Comparison of ENCODE assay signal across 1 cellular context in genomic region chr4:108762559-108763225, GRCh38.
TF ChIP-seq lines count a peak whose summit lies in the region.

Gene ETNPPL (minus strand): TSS chr4:108763053. CDS start chr4:108762898, 155 bp downstream.

TF ChIP-seq in HepG2, 621 proteins besides CTCF, POLR2A, EP300 and RAD21 (continued from another document and continues in another):
- TF ChIP-seq IRF1 (CRISPR knock-in tag; IDR thresholded peaks at IDR 0.05; ENCODE audit: low read depth) (no peak), PRPF4 (IDR thresholded peaks at IDR 0.05; ENCODE audit: low read depth, low read length, poor library complexity, severe bottlenecking) (no peak), JUND (CRISPR knock-in tag; IDR thresholded peaks at IDR 0.05) (0 out of 2 replicates have a peak, but pooled peaks have one; percentile 18), ZNF607 (CRISPR knock-in tag; IDR thresholded peaks at IDR 0.05; ENCODE audit: borderline replicate concordance) (no peak), ZNF883 (CRISPR knock-in tag; IDR thresholded peaks at IDR 0.05; ENCODE audit: not compliant biosample characterization) (peak; percentile 79), ZNF263 (CRISPR knock-in tag; IDR thresholded peaks at IDR 0.05) (no peak), ZNF652 (CRISPR knock-in tag; IDR thresholded peaks at IDR 0.05; ENCODE audit: borderline replicate concordance, low read depth) (no peak), ZNF205 (CRISPR knock-in tag; IDR thresholded peaks at IDR 0.05) (peak; percentile 43; the same call in 1 of the 2 replicates), REST (IDR thresholded peaks at IDR 0.05; ENCODE audit: borderline replicate concordance in 1 of 2, low read depth in 1 of 2, low read length in 2 of 2) (no peak), MXD3 (CRISPR knock-in tag; IDR thresholded peaks at IDR 0.05) (no peak; the same call in 1 of the 2 replicates), PCBP1 (IDR thresholded peaks at IDR 0.05; ENCODE audit: borderline replicate concordance, low read depth, low read length) (no peak), ZZZ3 (CRISPR knock-in tag; IDR thresholded peaks at IDR 0.05; ENCODE audit: borderline replicate concordance) (no peak), PLSCR1 (CRISPR knock-in tag; IDR thresholded peaks at IDR 0.05; ENCODE audit: borderline replicate concordance) (no peak), PRDM10 (CRISPR knock-in tag; IDR thresholded peaks at IDR 0.05; ENCODE audit: low read depth) (no peak), ZSCAN31 (CRISPR knock-in tag; IDR thresholded peaks at IDR 0.05; ENCODE audit: low read depth) (no peak), E2F5 (CRISPR knock-in tag; conservative IDR thresholded peaks at IDR 0.05) (no peak), KLF11 (CRISPR knock-in tag; IDR thresholded peaks at IDR 0.05) (no peak), ZFP36 (IDR thresholded peaks at IDR 0.05; ENCODE audit: borderline replicate concordance, low read depth, low read length, partially characterized antibody) (no peak), NR2F2 (IDR thresholded peaks at IDR 0.05; ENCODE audit: borderline replicate concordance, low read depth) (no peak; the same call in 1 of the 2 replicates), SNRNP70 (IDR thresholded peaks at IDR 0.05; ENCODE audit: low read depth, low read length) (no peak), ZNF674 (CRISPR knock-in tag; IDR thresholded peaks at IDR 0.05; ENCODE audit: low read depth) (no peak), ZNF776 (CRISPR knock-in tag; IDR thresholded peaks at IDR 0.05) (no peak), ZNF235 (CRISPR knock-in tag; IDR thresholded peaks at IDR 0.05; ENCODE audit: borderline replicate concordance) (no peak), CENPBD1 (CRISPR knock-in tag; IDR thresholded peaks at IDR 0.05; ENCODE audit: borderline replicate concordance, low read depth) (no peak), ZNF280D (CRISPR knock-in tag; IDR thresholded peaks at IDR 0.05) (no peak), PCBP2 (optimal IDR thresholded peaks at IDR 0.05; ENCODE audit: low read depth, low read length, poor library complexity, severe bottlenecking) (no peak), ZNF550 (CRISPR knock-in tag; IDR thresholded peaks at IDR 0.05; ENCODE audit: borderline replicate concordance) (no peak), ZKSCAN8 (CRISPR knock-in tag; IDR thresholded peaks at IDR 0.05; ENCODE audit: borderline replicate concordance) (0 out of 2 replicates have a peak, but pooled peaks have one; percentile 57), SUZ12 (IDR thresholded peaks at IDR 0.05; ENCODE audit: low read depth, low read length) (no peak), ZNF580 (CRISPR knock-in tag; IDR thresholded peaks at IDR 0.05; ENCODE audit: borderline replicate concordance, low read depth) (peak; percentile 79; the same call in 1 of the 2 replicates), RARG (CRISPR knock-in tag; IDR thresholded peaks at IDR 0.05; ENCODE audit: low read depth) (no peak), KDM5A (IDR thresholded peaks at IDR 0.05; ENCODE audit: borderline replicate concordance, low read length) (no peak), ZNF382 (CRISPR knock-in tag; IDR thresholded peaks at IDR 0.05; ENCODE audit: borderline replicate concordance) (no peak), ZNF569 (CRISPR knock-in tag; IDR thresholded peaks at IDR 0.05; ENCODE audit: borderline replicate concordance) (no peak), HNF1A (IDR thresholded peaks at IDR 0.05; ENCODE audit: low read depth) (no peak), HNF1A (CRISPR knock-in tag; IDR thresholded peaks at IDR 0.05; ENCODE audit: borderline replicate concordance) (no peak; the same call in 1 of the 2 replicates), SSRP1 (CRISPR knock-in tag; IDR thresholded peaks at IDR 0.05) (no peak), CHCHD3 (CRISPR knock-in tag; IDR thresholded peaks at IDR 0.05) (no peak)
